Comparison of ENCODE assay signal across 17 cellular contexts in the genomic region with DNA sequence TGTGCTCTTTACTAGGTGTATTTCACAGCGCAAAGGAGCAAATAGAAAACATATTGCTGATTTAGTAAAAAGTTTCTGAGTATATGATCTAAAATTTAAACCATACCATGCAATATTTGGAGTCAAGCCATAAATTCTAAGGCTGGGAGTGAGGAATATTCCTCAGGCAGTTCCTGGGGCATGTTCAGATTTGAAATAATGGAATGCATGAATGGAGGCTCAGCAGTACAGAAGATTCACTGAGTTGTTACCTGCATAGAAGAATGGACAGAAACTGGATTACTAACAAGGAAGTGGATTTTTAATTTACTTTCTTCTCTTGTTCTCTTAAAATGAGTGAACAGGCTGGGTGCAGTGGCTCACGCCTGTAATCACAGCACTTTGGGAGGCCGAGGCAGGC.
DNase-seq lines count a peak whose midpoint lies in the region; ATAC-seq and TF ChIP-seq lines count a peak whose summit lies in the region.
"Had no signal": no experiment of that assay in that cellular context is flagged by ENCODE, and none has a peak within 500 bp of the region (broad histone marks: within the 10 kb centered on the region; RNA-seq: fewer than 3 reads in every experiment).

No MANE protein-coding gene starts in this region.

- H3K9ac ChIP-seq in parathyroid adenoma = no peak overlapping the region

- H3K4me2 ChIP-seq in parathyroid adenoma (ENCODE audit: low read length) = no peak overlapping the region
- H3K4me2 ChIP-seq: A549 had no signal

- no peaks in the 10 kb centered on the region for H3K27me3 Mint-ChIP-seq in naive thymus-derived CD8-positive, alpha-beta T cell
- H3K27me3 Mint-ChIP-seq: B cell had no signal

- no peak overlapping the region for H2AFZ ChIP-seq in parathyroid adenoma

- POLR2A ChIA-PET in naive thymus-derived CD8-positive, alpha-beta T cell (lab: Charles Lee) = no interaction called here

- no peak overlapping the region for H3K27ac Mint-ChIP-seq in naive thymus-derived CD8-positive, alpha-beta T cell
- H3K27ac Mint-ChIP-seq: B cell had no signal

- H3K4me3 ChIP-seq in RWPE2 (ENCODE audit: severe bottlenecking) (no peak overlapping the region), parathyroid adenoma (ENCODE audit: low read depth, low read length) (no peak overlapping the region)
- H3K4me3 ChIP-seq: A549 had no signal

- ATAC-seq in RWPE2 (ENCODE audit: low read depth) = peak; percentile 87
- ATAC-seq in naive thymus-derived CD8-positive, alpha-beta T cell = no peak
- ATAC-seq: A549 had no signal

- peak overlapping the region; percentile 64 for H3K27ac ChIP-seq in C4-2B
- H3K27ac ChIP-seq in RWPE2 (ENCODE audit: poor library complexity, severe bottlenecking) = peak overlapping the region; percentile 75
- peak overlapping the region; percentile 72 for H3K27ac ChIP-seq in epithelial cell of prostate
- peak overlapping the region; percentile 72 for H3K27ac ChIP-seq in parathyroid adenoma
- H3K27ac ChIP-seq: A549 had no signal

- no peaks in the 10 kb centered on the region for H3K36me3 Mint-ChIP-seq in naive thymus-derived CD8-positive, alpha-beta T cell

- H3K27me3 ChIP-seq in RWPE2 (ENCODE audit: insufficient read depth, poor library complexity, severe bottlenecking) = no peaks in the 10 kb centered on the region
- H3K27me3 ChIP-seq in parathyroid adenoma (ENCODE audit: control insufficient read depth, insufficient read depth, low read length) = no peaks in the 10 kb centered on the region

- H3K9me3 ChIP-seq in RWPE2 (ENCODE audit: severe bottlenecking) (no peaks in the 10 kb centered on the region), parathyroid adenoma (ENCODE audit: control insufficient read depth, low read length) (no peaks in the 10 kb centered on the region)
- H3K9me3 ChIP-seq: A549 had no signal

- no peak overlapping the region for H3K4me3 Mint-ChIP-seq in naive thymus-derived CD8-positive, alpha-beta T cell
- H3K4me3 Mint-ChIP-seq: B cell had no signal

- no peaks in the 10 kb centered on the region for H3K4me1 Mint-ChIP-seq in naive thymus-derived CD8-positive, alpha-beta T cell
- H3K4me1 Mint-ChIP-seq: B cell had no signal

- H3K36me3 ChIP-seq in RWPE2 (ENCODE audit: low read depth) = no peaks in the 10 kb centered on the region
- no peaks in the 10 kb centered on the region for H3K36me3 ChIP-seq in parathyroid adenoma (ENCODE audit: control insufficient read depth, insufficient read depth, low read length)

- H3K4me1 ChIP-seq in RWPE2 (ENCODE audit: insufficient read depth, poor library complexity, severe bottlenecking) (peaks cover 27% of the 10 kb centered on the region), parathyroid adenoma (peaks cover 9% of the 10 kb centered on the region)
- H3K4me1 ChIP-seq: A549 had no signal

- no peaks in the 10 kb centered on the region for H3K79me2 ChIP-seq in parathyroid adenoma

- no peak for DNase-seq in RWPE2 (ENCODE audit: low spot score)
- peak; percentile 67 for DNase-seq in epithelial cell of prostate (ENCODE audit: low read depth, low spot score)
- no peak for DNase-seq in NAMALWA (ENCODE audit: low spot score)
- no peak for DNase-seq in naive thymus-derived CD8-positive, alpha-beta T cell
- DNase-seq in cerebellum (ENCODE audit: low spot score) = no peak
- DNase-seq: DMS79, KBM-7, NCI-H1092 treated with DMSO at 0.1 percent for 48 hours, NCI-H146, NCI-H2029, NCI-H2171, NCI-H526, Right ventricle myocardium superior had no signal

- TF ChIP-seq CTCF in C4-2B (conservative IDR thresholded peaks at IDR 0.05) (no peak), RWPE2 (IDR thresholded peaks at IDR 0.05; ENCODE audit: poor library complexity, severe bottlenecking) (no peak), parathyroid adenoma (IDR thresholded peaks at IDR 0.05) (no peak)

- H3K9me3 Mint-ChIP-seq in naive thymus-derived CD8-positive, alpha-beta T cell = peaks cover 0 to 14% (median 0%) of the 10 kb centered on the region in 9 donors
